In genomic region chr2:42844901-42845685, GRCh38 we compare ENCODE assay signal across 10 cellular contexts. TPM values are rescaled to one million over a fixed set of nuclear protein-coding genes. Genes with fewer than 3 reads are reported as not detected.
A peak's percentile ranks its signal among the peaks of the same experiment; 100 is the strongest.
DNase-seq lines count a peak whose midpoint lies in the region; ATAC-seq and TF ChIP-seq lines count a peak whose summit lies in the region.
"Had no signal": no experiment of that assay in that cellular context is flagged by ENCODE, and none has a peak within 500 bp of the region (broad histone marks: within the 10 kb centered on the region; RNA-seq: fewer than 3 reads in every experiment).

No MANE protein-coding gene starts in this region.

- TF ChIP-seq EP300 in stomach (IDR thresholded peaks at IDR 0.05) = no peak

- in situ Hi-C loops in KBM-7 (cut with MboI; ENCODE audit: low pct_unique_long_range_greater_than_20kb, low sequenced_read_pairs) = loop anchor here (10.0 to 25.0 kb wide), 2 partner anchors 390 to 642 kb away; no protein-coding TSS in a partner anchor

- no peaks in the 10 kb centered on the region for H3K36me3 ChIP-seq in stomach

- no peaks in the 10 kb centered on the region for H3K36me3 Mint-ChIP-seq in brain

- ATAC-seq in GM21447 (IDR thresholded peaks at IDR 0.05; ENCODE audit: unreplicated experiment) = no peak

- no peaks in the 10 kb centered on the region for H3K27me3 ChIP-seq in stomach

- peak overlapping the region; percentile 64 to 93 (median 84) for H3K27ac Mint-ChIP-seq in brain
- H3K27ac Mint-ChIP-seq: activated T-helper 1 cell treated with anti-CD3 and anti-CD28 coated beads, Interleukin-12 subunit alpha, Interleukin-12 subunit beta, Interleukin-2, Interleukin-4 antibody, amounts not matched to agents 30 ng/mL and 10 ng/mL and 1 ng/mL, durations not matched to agents 14 hours and 24 hours and 36 hours had no signal

- peaks cover 6% of the 10 kb centered on the region for H3K27me3 Mint-ChIP-seq in brain

- no peaks in the 10 kb centered on the region for H3K9me3 Mint-ChIP-seq in brain
- H3K9me3 Mint-ChIP-seq: activated T-helper 1 cell treated with anti-CD3 and anti-CD28 coated beads, Interleukin-12 subunit alpha, Interleukin-12 subunit beta, Interleukin-2, Interleukin-4 antibody, amounts not matched to agents 30 ng/mL and 10 ng/mL and 1 ng/mL, durations not matched to agents 14 hours and 24 hours and 36 hours had no signal

- no peak for TF ChIP-seq CTCF in brain (conservative IDR thresholded peaks at IDR 0.05)
- no peak for TF ChIP-seq CTCF in stomach (IDR thresholded peaks at IDR 0.05)

- no peak for TF ChIP-seq POLR2A in stomach (IDR thresholded peaks at IDR 0.05)

- peak overlapping the region in 4 of 5 donors; percentile 28 to 71 (median 62) for H3K27ac ChIP-seq in stomach

- DNase-seq in HCEC 1CT = peak; percentile 81
- DNase-seq in islet precursor cell = peak; percentile 43
- DNase-seq in stomach = no peak
- DNase-seq in activated naive CD4-positive, alpha-beta T cell (lab: John Stamatoyannopoulos, UW) = no peak
- DNase-seq in KBM-7 = no peak
- DNase-seq in activated T-cell treated with anti-CD3 and anti-CD28 coated beads, Interleukin-2, amount 50 U/mL, for 1 hour = no peak
- DNase-seq: effector memory CD4-positive, alpha-beta T cell had no signal

- H3K4me1 Mint-ChIP-seq in brain = peaks cover 49% of the 10 kb centered on the region

- H3K9me3 ChIP-seq in stomach = no peaks in the 10 kb centered on the region

- H3K4me1 ChIP-seq in stomach = peaks cover 4 to 45% (median 16%) of the 10 kb centered on the region in 4 donors

- 43 to 63% (median 51%) methylated on average over 17 to 18 of the region's 18 CpGs for WGBS in stomach, 5 donors

- intact Hi-C loops in stomach (cut with DNase I; ENCODE audit: low total_unique reads) = no loop called here

- H3K4me3 Mint-ChIP-seq in brain = peak overlapping the region in 4 of 5 experiments; percentile 4 to 55 (median 5)
- H3K4me3 Mint-ChIP-seq: activated T-helper 1 cell treated with anti-CD3 and anti-CD28 coated beads, Interleukin-12 subunit alpha, Interleukin-12 subunit beta, Interleukin-2, Interleukin-4 antibody, amounts not matched to agents 30 ng/mL and 10 ng/mL and 1 ng/mL, durations not matched to agents 14 hours and 24 hours and 36 hours had no signal

- H3K4me3 ChIP-seq in stomach = no peak overlapping the region

RNA-seq across cellular contexts. Expression of gene HAAO, which starts 52.7 kb away (rescaled TPM):
- polyA plus RNA-seq in brain (ENCODE audit: insufficient read depth, low read depth, low replicate concordance) (2.2 TPM), stomach (10 to 100 TPM in 2 of 3 donors, 1 to 10 TPM in 1; 4.0 to 23.5 (median 22.8) TPM)
- total RNA-seq in stomach = 10 to 100 TPM in 1 of 5 donors, 1 to 10 TPM in 1, under 1 TPM in 1, not detected in 2; 0.89 to 18.5 (median 6.8) TPM

Comparison
In these comparisons a context has a peak if more than half of its experiments do, and no peak if none do; other contexts are left out.
1. DNase-seq: peak in HCEC 1CT (single experiment) and islet precursor cell (single experiment); none in stomach (single experiment), activated naive CD4-positive, alpha-beta T cell (0 of 4), KBM-7 (single experiment) and activated T-cell treated with anti-CD3 and anti-CD28 coated beads, Interleukin-2, amount 50 U/mL, for 1 hour (single experiment).